22 cellular contexts compared by ENCODE assay signal in the genomic region with DNA sequence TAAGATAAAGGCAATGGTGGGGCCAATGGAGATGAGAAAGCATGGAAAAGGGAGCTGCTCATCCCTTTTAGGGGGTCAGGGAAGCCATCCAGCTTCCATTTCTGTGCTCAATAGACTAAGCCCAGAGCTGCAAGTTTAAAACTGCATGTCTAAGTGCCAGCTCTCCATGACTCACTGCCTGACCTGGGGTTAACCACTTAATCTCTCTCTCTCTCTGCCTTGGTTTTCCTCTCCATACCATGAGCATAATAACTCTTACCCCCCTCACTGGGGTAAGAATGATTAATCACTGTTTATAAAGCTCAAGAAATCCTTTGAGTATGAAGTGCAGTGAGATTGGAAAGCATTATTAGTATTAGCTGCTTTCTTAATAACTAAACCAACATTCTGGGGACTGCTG.
DNase-seq lines count a peak whose midpoint lies in the region; ATAC-seq and TF ChIP-seq lines count a peak whose summit lies in the region.
"Had no signal": no experiment of that assay in that cellular context is flagged by ENCODE, and none has a peak within 500 bp of the region (broad histone marks: within the 10 kb centered on the region; RNA-seq: fewer than 3 reads in every experiment).

No MANE protein-coding gene starts in this region.

- TF ChIP-seq CTCF in astrocyte of the spinal cord (IDR thresholded peaks at IDR 0.05; ENCODE audit: low read depth, low read length) = no peak
- no peak for TF ChIP-seq CTCF in hepatocyte (IDR thresholded peaks at IDR 0.05; ENCODE audit: poor library complexity)

- DNase-seq in A172 (ENCODE audit: low spot score) (peak; percentile 94), MG63 (peak; percentile 84), astrocyte of the spinal cord (ENCODE audit: low read depth, low spot score) (peak; percentile 82), hepatocyte (ENCODE audit: low spot score) (peak; percentile 14)
- no peak for DNase-seq in stimulated activated CD4-positive, alpha-beta T cell treated with anti-CD3 and anti-CD28 coated beads, Interleukin-4, amount 100 ng/mL, for 24 hours
- DNase-seq in effector memory CD4-positive, alpha-beta T cell = no peak
- DNase-seq: activated gamma-delta T cell treated with Interleukin-2 at 50 U/mL for 16 hours; anterior cingulate cortex; CD4-positive, CD25-positive, alpha-beta regulatory T cell; dermis blood vessel endothelial cell; DND-41; lower lobe of right lung; NCI-H1105; NCI-H2107; NCI-H526 treated with DMSO at 0.1 percent for 48 hours; Peyer's patch; upper lobe of left lung had no signal

- H3K27me3 ChIP-seq in MG63 = no peaks in the 10 kb centered on the region
- H3K27me3 ChIP-seq in hepatocyte = no peaks in the 10 kb centered on the region
- no peaks in the 10 kb centered on the region for H3K27me3 ChIP-seq in effector memory CD4-positive, alpha-beta T cell (replicated peaks; ENCODE audit: control insufficient read depth, insufficient read depth, low read length, poor library complexity, severe bottlenecking)
- H3K27me3 ChIP-seq: esophagus muscularis mucosa, Peyer's patch, upper lobe of left lung had no signal

- no peak overlapping the region for H3K4me3 ChIP-seq in MG63
- H3K4me3 ChIP-seq in astrocyte of the spinal cord (ENCODE audit: low read depth, low read length) = no peak overlapping the region
- H3K4me3 ChIP-seq in hepatocyte = no peak overlapping the region
- H3K4me3 ChIP-seq in effector memory CD4-positive, alpha-beta T cell (ENCODE audit: insufficient read depth, low read depth, low read length, poor library complexity, severe bottlenecking) = no peak overlapping the region
- H3K4me3 ChIP-seq: esophagus muscularis mucosa, lower lobe of right lung, Peyer's patch, upper lobe of left lung had no signal

- H3K4me2 ChIP-seq in hepatocyte = no peak overlapping the region

- no peaks in the 10 kb centered on the region for H3K4me1 ChIP-seq in hepatocyte (ENCODE audit: insufficient read depth)
- no peaks in the 10 kb centered on the region for H3K4me1 ChIP-seq in effector memory CD4-positive, alpha-beta T cell (ENCODE audit: control insufficient read depth, insufficient read depth, low read length, poor library complexity, severe bottlenecking)
- H3K4me1 ChIP-seq: lower lobe of right lung, Peyer's patch, upper lobe of left lung had no signal

- H3K79me2 ChIP-seq in hepatocyte = no peaks in the 10 kb centered on the region

- no peaks in the 10 kb centered on the region for H3K36me3 ChIP-seq in MG63
- no peaks in the 10 kb centered on the region for H3K36me3 ChIP-seq in hepatocyte (replicated peaks; ENCODE audit: insufficient read depth, low read depth)
- no peaks in the 10 kb centered on the region for H3K36me3 ChIP-seq in effector memory CD4-positive, alpha-beta T cell (ENCODE audit: control insufficient read depth, insufficient read depth, low read length)
- H3K36me3 ChIP-seq: esophagus muscularis mucosa, lower lobe of right lung, Peyer's patch, upper lobe of left lung had no signal

- ATAC-seq in GM19324 (IDR thresholded peaks at IDR 0.05; ENCODE audit: low FRiP score, unreplicated experiment) = no peak
- no peak for ATAC-seq in HG03159 (IDR thresholded peaks at IDR 0.05; ENCODE audit: unreplicated experiment)
- ATAC-seq: activated CD4-positive, CD25-positive, alpha-beta regulatory T cell treated with anti-CD3 and anti-CD28 coated beads, Interleukin-2, amount 50 U/mL, for 24 hours; lower lobe of right lung; stimulated activated memory B cell treated with anti-CD40 and anti-IgM and Interleukin-4, amounts not matched to agents 10 μg/mL and 1 μg/mL and 100 μg/mL, for 72 hours had no signal

- H2AFZ ChIP-seq in hepatocyte = no peak overlapping the region

- no peaks in the 10 kb centered on the region for H3K9me2 ChIP-seq in hepatocyte (replicated peaks; ENCODE audit: insufficient read depth)

- no peaks in the 10 kb centered on the region for H3K9me3 ChIP-seq in MG63
- H3K9me3 ChIP-seq in hepatocyte (ENCODE audit: low read depth) = no peaks in the 10 kb centered on the region
- H3K9me3 ChIP-seq in effector memory CD4-positive, alpha-beta T cell (ENCODE audit: control insufficient read depth, low read length) = no peaks in the 10 kb centered on the region
- H3K9me3 ChIP-seq: esophagus muscularis mucosa, lower lobe of right lung, Peyer's patch, upper lobe of left lung had no signal

- H3K27ac ChIP-seq in hepatocyte = no peak overlapping the region
- no peak overlapping the region for H3K27ac ChIP-seq in effector memory CD4-positive, alpha-beta T cell (ENCODE audit: insufficient read depth, low read length, poor library complexity, severe bottlenecking)
- H3K27ac ChIP-seq: esophagus muscularis mucosa, lower lobe of right lung, Peyer's patch, upper lobe of left lung had no signal

- in situ Hi-C loops in astrocyte of the spinal cord (cut with HindIII; ENCODE audit: low sequenced_read_pairs) = no loop called here

- no peaks in the 10 kb centered on the region for H4K20me1 ChIP-seq in hepatocyte (ENCODE audit: insufficient read depth, poor library complexity, severe bottlenecking)

Comparison
In these comparisons a context has a peak if more than half of its experiments do, and no peak if none do; other contexts are left out.
1. DNase-seq: peak in A172 (single experiment), MG63 (single experiment), astrocyte of the spinal cord (single experiment) and hepatocyte (single experiment); none in stimulated activated CD4-positive, alpha-beta T cell treated with anti-CD3 and anti-CD28 coated beads, Interleukin-4, amount 100 ng/mL, for 24 hours (single experiment) and effector memory CD4-positive, alpha-beta T cell (0 of 3).